In the genomic region with DNA sequence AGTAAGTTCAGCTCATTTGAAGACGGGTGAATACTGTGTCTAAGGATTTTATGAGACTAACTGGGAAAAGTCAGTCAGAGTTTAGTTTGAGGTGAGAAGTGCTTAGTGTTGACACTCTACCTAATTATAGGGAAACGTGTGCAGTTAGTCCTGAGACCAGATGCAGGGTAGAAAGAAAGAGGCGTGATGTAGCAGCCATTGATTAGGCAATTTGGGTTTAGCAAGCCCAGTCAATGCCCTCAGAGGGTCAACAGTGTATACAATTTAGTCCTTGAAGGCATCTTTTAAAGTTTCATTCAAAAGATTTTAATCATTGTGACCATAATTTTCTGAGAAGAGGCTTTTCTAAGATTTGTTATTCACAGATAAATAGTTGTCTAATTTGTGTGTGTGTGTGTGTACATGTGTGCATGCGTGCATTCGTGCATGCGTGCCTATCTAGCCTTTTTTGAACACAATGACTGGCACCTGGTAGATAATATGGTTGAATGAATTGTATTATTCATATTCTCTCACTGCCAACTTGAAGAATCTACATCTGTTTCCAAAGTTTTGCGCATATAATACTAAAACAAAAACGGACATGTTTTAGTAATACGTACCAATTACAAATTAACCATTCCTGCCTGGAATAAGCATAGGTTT, we compare ENCODE assay signal across 14 cellular contexts.
DNase-seq lines count a peak whose midpoint lies in the region; ATAC-seq, FAIRE-seq and TF ChIP-seq lines count a peak whose summit lies in the region.
"Had no signal": no experiment of that assay in that cellular context is flagged by ENCODE, and none has a peak within 500 bp of the region (broad histone marks: within the 10 kb centered on the region; RNA-seq: fewer than 3 reads in every experiment).

No MANE protein-coding gene starts in this region.

- H3K4me3 Mint-ChIP-seq in CD14-positive monocyte: peak overlapping the region in 1 of 2 donors; percentile 7
- H3K4me3 Mint-ChIP-seq in T-helper 2 cell treated with Interferon-gamma antibody and Interleukin-4, amounts not matched to agents 5 μg/mL and 100 μg/mL, for 36 hours: peak overlapping the region; percentile 91

- no peak for TF ChIP-seq CTCF in CD14-positive monocyte (IDR thresholded peaks at IDR 0.05)
- no peak for TF ChIP-seq CTCF in DND-41 (IDR thresholded peaks at IDR 0.05; ENCODE audit: borderline replicate concordance, extremely low read depth, low read length, poor library complexity, severe bottlenecking)
- no peak for TF ChIP-seq CTCF in HepG2 (CRISPR knock-in tag; IDR thresholded peaks at IDR 0.05)

- H2AFZ ChIP-seq in DND-41 (ENCODE audit: low read depth, low read length) (no peak overlapping the region), HepG2 (ENCODE audit: low read length) (no peak overlapping the region)

- no peak for FAIRE-seq in HepG2 (lab: Jason Lieb, UNC)
- FAIRE-seq: GM18507 had no signal

- H3K27me3 ChIP-seq in DND-41 (ENCODE audit: insufficient read depth, low read length, poor library complexity) (no peaks in the 10 kb centered on the region), HepG2 (ENCODE audit: control insufficient read depth in 1 of 2, insufficient read depth in 2 of 2, low read length in 2 of 2) (no peaks in the 10 kb centered on the region)

- CTCF ChIA-PET in HepG2 (lab: Yijun Ruan, JAX; ENCODE audit: low intra/inter-chr PET ratio, low total read pairs): no interaction called here

- no peak for DNase-seq in CD14-positive monocyte (ENCODE audit: low spot score)
- no peak for DNase-seq in DND-41
- DNase-seq in T-helper 2 cell treated with Interferon-gamma antibody and Interleukin-4, amounts not matched to agents 5 μg/mL and 100 μg/mL, for 36 hours (ENCODE audit: low spot score): no peak
- no peak for DNase-seq in HepG2 (ENCODE audit: low spot score)
- DNase-seq in NCI-H526 treated with DMSO at 0.1 percent for 48 hours (lab: John Stamatoyannopoulos, UW): no peak
- no peak for DNase-seq in NCI-H524 (lab: John Stamatoyannopoulos, UW)
- DNase-seq: COR-L47; head of caudate nucleus; left cardiac atrium; NK-92 treated with Interleukin-12 subunit alpha and Interleukin-12 subunit beta, amount 100 ng/mL, for 24 hours; stomach had no signal

- no TSS peak for BruUV-seq in HepG2 (replicated peaks; lab: Mats Ljungman, UMichigan)

- peaks cover 3% of the 10 kb centered on the region for H3K9me3 ChIP-seq in DND-41 (ENCODE audit: insufficient read depth, low read length, severe bottlenecking)
- 0 out of 2 replicates have a peak, but pooled peaks cover 8% of the 10 kb centered on the region for H3K9me3 ChIP-seq in HepG2 (ENCODE audit: low read length)
- H3K9me3 ChIP-seq: HAP-1 had no signal

- peaks cover 0 to 2% (median 2%) of the 10 kb centered on the region in 3 donors for H3K27me3 Mint-ChIP-seq in CD14-positive monocyte (ENCODE audit: low read depth in 3 of 3)
- no peaks in the 10 kb centered on the region for H3K27me3 Mint-ChIP-seq in T-helper 2 cell treated with Interferon-gamma antibody and Interleukin-4, amounts not matched to agents 5 μg/mL and 100 μg/mL, for 36 hours (ENCODE audit: low read depth)

- H4K20me1 ChIP-seq in DND-41 (ENCODE audit: insufficient read depth, low read length): no peaks in the 10 kb centered on the region
- H4K20me1 ChIP-seq in HepG2 (ENCODE audit: insufficient read depth, low read length): no peaks in the 10 kb centered on the region

- peaks cover 56% of the 10 kb centered on the region for H3K4me1 Mint-ChIP-seq in CD14-positive monocyte
- peaks cover 58% of the 10 kb centered on the region for H3K4me1 Mint-ChIP-seq in T-helper 2 cell treated with Interferon-gamma antibody and Interleukin-4, amounts not matched to agents 5 μg/mL and 100 μg/mL, for 36 hours (ENCODE audit: low read depth)

- TF ChIP-seq POLR2A in HepG2 (IDR thresholded peaks at IDR 0.05; ENCODE audit: insufficient read depth in 1 of 2, low read depth in 2 of 2, low read length in 2 of 2): no peak

- POLR2A ChIA-PET in HepG2 (lab: Yijun Ruan, JAX): interaction anchor here (1.1 to 2.6 kb wide), 3 partner anchors 25 to 69 kb away, joined by 3 to 64 read pairs (median 11); no protein-coding TSS in a partner anchor

- peaks cover 0 to 6% (median 0%) of the 10 kb centered on the region in 7 donors for H3K9me3 Mint-ChIP-seq in CD14-positive monocyte
- H3K9me3 Mint-ChIP-seq in T-helper 2 cell treated with Interferon-gamma antibody and Interleukin-4, amounts not matched to agents 5 μg/mL and 100 μg/mL, for 36 hours: peaks cover 22% of the 10 kb centered on the region

- H3K4me1 ChIP-seq in DND-41 (ENCODE audit: insufficient read depth, low read length) (peaks cover 52% of the 10 kb centered on the region), HepG2 (ENCODE audit: insufficient read depth, low read length) (peaks cover 50% of the 10 kb centered on the region)

- H3K27ac Mint-ChIP-seq in CD14-positive monocyte: peak overlapping the region in 6 of 7 donors; percentile 41 to 99 (median 94)
- peak overlapping the region; percentile 93 for H3K27ac Mint-ChIP-seq in T-helper 2 cell treated with Interferon-gamma antibody and Interleukin-4, amounts not matched to agents 5 μg/mL and 100 μg/mL, for 36 hours

- H3K9ac ChIP-seq in DND-41 (ENCODE audit: low read depth, low read length) (peak overlapping the region; percentile 82; the same call in 1 of the 2 replicates), HepG2 (ENCODE audit: insufficient read depth, low read depth, low read length) (no peak overlapping the region)

- no peak for TF ChIP-seq EP300 in HepG2 (IDR thresholded peaks at IDR 0.05; ENCODE audit: low read depth in 2 of 2, low read length in 2 of 2)
- TF ChIP-seq EP300 in HepG2 (CRISPR knock-in tag; IDR thresholded peaks at IDR 0.05; ENCODE audit: borderline replicate concordance): no peak

- WGBS in HepG2 (ENCODE audit: low lambda C conversion rate): 91% methylated on average over 9 of the region's 9 CpGs

- H3K79me2 ChIP-seq in DND-41 (ENCODE audit: insufficient read depth, low read length) (peaks cover 5% of the 10 kb centered on the region; the same call in 1 of the 2 replicates), HepG2 (ENCODE audit: insufficient read depth, low read length) (peaks cover 2% of the 10 kb centered on the region)

- intact Hi-C loops in CD14-positive monocyte (cut with micrococcal nuclease): loop anchor here (5.0 to 10.0 kb wide), 2 partner anchors 55 to 63 kb away; no protein-coding TSS in a partner anchor
- intact Hi-C loops in HepG2 (cut with micrococcal nuclease; ENCODE audit: unreplicated experiment): no loop called here

- H3K27ac ChIP-seq in DND-41 (ENCODE audit: low read length) (peak overlapping the region; percentile 72), HepG2 (ENCODE audit: extremely low read length, insufficient read depth, low read length) (peak overlapping the region; percentile 88)

- no peak overlapping the region for H3K4me3 ChIP-seq in DND-41 (ENCODE audit: low read depth in 1 of 2, low read length in 2 of 2)
- peak overlapping the region in 1 of 3 experiments; percentile 65; a peak in 1 of 6 replicates for H3K4me3 ChIP-seq in HepG2 (replicated peaks in 1 of 3; ENCODE audit: insufficient read depth in 1 of 3, low read depth in 2 of 3, low read length in 3 of 3)

- ATAC-seq in DND-41 (ENCODE audit: insufficient read depth, low read depth) (no peak), HepG2 (no peak), HG02973 (IDR thresholded peaks at IDR 0.05; ENCODE audit: unreplicated experiment) (no peak)
- ATAC-seq: left cardiac atrium had no signal

- H3K36me3 ChIP-seq in DND-41 (ENCODE audit: insufficient read depth, low read length): no peaks in the 10 kb centered on the region
- no peaks in the 10 kb centered on the region for H3K36me3 ChIP-seq in HepG2 (replicated peaks in 1 of 2; ENCODE audit: control insufficient read depth in 1 of 2, insufficient read depth in 2 of 2, low read length in 2 of 2)
- H3K36me3 ChIP-seq: HAP-1, stomach had no signal

- TF ChIP-seq RAD21 in HepG2 (CRISPR knock-in tag; IDR thresholded peaks at IDR 0.05): no peak

- H3K4me2 ChIP-seq in DND-41 (ENCODE audit: insufficient read depth, low read length): peak overlapping the region; percentile 73; the same call in 1 of the 2 replicates
- peak overlapping the region; percentile 81; the same call in 1 of the 2 replicates for H3K4me2 ChIP-seq in HepG2 (ENCODE audit: low read depth, low read length)

- no peaks in the 10 kb centered on the region for H3K36me3 Mint-ChIP-seq in CD14-positive monocyte
- peaks cover 21% of the 10 kb centered on the region for H3K36me3 Mint-ChIP-seq in T-helper 2 cell treated with Interferon-gamma antibody and Interleukin-4, amounts not matched to agents 5 μg/mL and 100 μg/mL, for 36 hours (ENCODE audit: low read depth)

- in situ Hi-C loops in HepG2 (cut with HindIII; ENCODE audit: extremely low pct_ligation_motif_present, low pct_unique_long_range_greater_than_20kb): no loop called here

TF ChIP-seq in HepG2, 621 proteins besides CTCF, POLR2A, EP300 and RAD21:
- TF ChIP-seq ARNT (IDR thresholded peaks at IDR 0.05): no peak
- TF ChIP-seq, protein P1, sequence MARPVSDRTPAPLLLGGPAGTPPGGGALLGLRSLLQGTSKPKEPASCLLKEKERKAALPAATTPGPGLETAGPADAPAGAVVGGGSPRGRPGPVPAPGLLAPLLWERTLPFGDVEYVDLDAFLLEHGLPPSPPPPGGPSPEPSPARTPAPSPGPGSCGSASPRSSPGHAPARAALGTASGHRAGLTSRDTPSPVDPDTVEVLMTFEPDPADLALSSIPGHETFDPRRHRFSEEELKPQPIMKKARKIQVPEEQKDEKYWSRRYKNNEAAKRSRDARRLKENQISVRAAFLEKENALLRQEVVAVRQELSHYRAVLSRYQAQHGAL (CRISPR knock-in tag; IDR thresholded peaks at IDR 0.05; ENCODE audit: not compliant biosample characterization): no peak
- TF ChIP-seq, protein P2, sequence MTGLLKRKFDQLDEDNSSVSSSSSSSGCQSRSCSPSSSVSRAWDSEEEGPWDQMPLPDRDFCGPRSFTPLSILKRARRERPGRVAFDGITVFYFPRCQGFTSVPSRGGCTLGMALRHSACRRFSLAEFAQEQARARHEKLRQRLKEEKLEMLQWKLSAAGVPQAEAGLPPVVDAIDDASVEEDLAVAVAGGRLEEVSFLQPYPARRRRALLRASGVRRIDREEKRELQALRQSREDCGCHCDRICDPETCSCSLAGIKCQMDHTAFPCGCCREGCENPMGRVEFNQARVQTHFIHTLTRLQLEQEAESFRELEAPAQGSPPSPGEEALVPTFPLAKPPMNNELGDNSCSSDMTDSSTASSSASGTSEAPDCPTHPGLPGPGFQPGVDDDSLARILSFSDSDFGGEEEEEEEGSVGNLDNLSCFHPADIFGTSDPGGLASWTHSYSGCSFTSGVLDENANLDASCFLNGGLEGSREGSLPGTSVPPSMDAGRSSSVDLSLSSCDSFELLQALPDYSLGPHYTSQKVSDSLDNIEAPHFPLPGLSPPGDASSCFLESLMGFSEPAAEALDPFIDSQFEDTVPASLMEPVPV (CRISPR knock-in tag; IDR thresholded peaks at IDR 0.05): no peak
